In genomic region chr1:241240084-241240483, GRCh38 we compare ENCODE assay signal across 1 cellular context.
A peak's percentile ranks its signal among the peaks of the same experiment; 100 is the strongest.
TF ChIP-seq lines count a peak whose summit lies in the region.

No MANE protein-coding gene starts in this region.

TF ChIP-seq in IMR-90, 13 proteins besides CTCF, POLR2A, EP300 and RAD21:
- TF ChIP-seq, protein P1, sequence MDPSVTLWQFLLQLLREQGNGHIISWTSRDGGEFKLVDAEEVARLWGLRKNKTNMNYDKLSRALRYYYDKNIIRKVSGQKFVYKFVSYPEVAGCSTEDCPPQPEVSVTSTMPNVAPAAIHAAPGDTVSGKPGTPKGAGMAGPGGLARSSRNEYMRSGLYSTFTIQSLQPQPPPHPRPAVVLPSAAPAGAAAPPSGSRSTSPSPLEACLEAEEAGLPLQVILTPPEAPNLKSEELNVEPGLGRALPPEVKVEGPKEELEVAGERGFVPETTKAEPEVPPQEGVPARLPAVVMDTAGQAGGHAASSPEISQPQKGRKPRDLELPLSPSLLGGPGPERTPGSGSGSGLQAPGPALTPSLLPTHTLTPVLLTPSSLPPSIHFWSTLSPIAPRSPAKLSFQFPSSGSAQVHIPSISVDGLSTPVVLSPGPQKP (IDR thresholded peaks at IDR 0.05; ENCODE audit: borderline replicate concordance, low read depth, low read length): no peak
- peak; percentile 67 for TF ChIP-seq NFE2L2 (IDR thresholded peaks at IDR 0.05; ENCODE audit: low read depth, low read length)
TF ChIP-seq in IMR-90: peak in this region for 1.
